14 cellular contexts compared by ENCODE assay signal in genomic region chr5:181235689-181236366, GRCh38. TPM values are rescaled to one million over a fixed set of nuclear protein-coding genes. Genes with fewer than 3 reads are reported as not detected.
DNase-seq lines count a peak whose midpoint lies in the region; ATAC-seq, FAIRE-seq and TF ChIP-seq lines count a peak whose summit lies in the region.
"Had no signal": no experiment of that assay in that cellular context is flagged by ENCODE, and none has a peak within 500 bp of the region (broad histone marks: within the 10 kb centered on the region; RNA-seq: fewer than 3 reads in every experiment).

No MANE protein-coding gene starts in this region.

- H3K4me3 Mint-ChIP-seq in brain: peak overlapping the region in 1 of 5 experiments; percentile 60
- H3K4me3 Mint-ChIP-seq in type B pancreatic cell: no peak overlapping the region

- no peaks in the 10 kb centered on the region for H3K27me3 Mint-ChIP-seq in brain
- no peaks in the 10 kb centered on the region for H3K27me3 Mint-ChIP-seq in type B pancreatic cell
- H3K27me3 Mint-ChIP-seq: IgD-negative memory B cell had no signal

- FAIRE-seq in HepG2 (lab: Jason Lieb, UNC): no peak
- FAIRE-seq: islet of Langerhans, urothelium cell line had no signal

- H3K27ac ChIP-seq in HepG2 (ENCODE audit: extremely low read length, insufficient read depth, low read length) (peak overlapping the region; percentile 24), right lobe of liver (no peak overlapping the region), OCI-LY7 (ENCODE audit: low read depth, low read length, poor library complexity, severe bottlenecking) (peak overlapping the region; percentile 13), left ventricle myocardium inferior (replicated peaks) (no peak overlapping the region)

- ATAC-seq in HepG2: no peak
- ATAC-seq in right lobe of liver: no peak
- no peak for ATAC-seq in HG03095 (IDR thresholded peaks at IDR 0.05; ENCODE audit: unreplicated experiment)
- no peak for ATAC-seq in mucosa of descending colon

- H3K9me3 ChIP-seq in HepG2 (ENCODE audit: low read length) (no peaks in the 10 kb centered on the region), right lobe of liver (no peaks in the 10 kb centered on the region), OCI-LY7 (ENCODE audit: low read length) (no peaks in the 10 kb centered on the region), mucosa of descending colon (no peaks in the 10 kb centered on the region), left ventricle myocardium inferior (replicated peaks) (no peaks in the 10 kb centered on the region)
- H3K9me3 ChIP-seq: spleen had no signal

- H3K4me1 ChIP-seq in HepG2 (ENCODE audit: insufficient read depth, low read length) (peaks cover 24% of the 10 kb centered on the region), right lobe of liver (no peaks in the 10 kb centered on the region), OCI-LY7 (ENCODE audit: insufficient read depth, low read length, poor library complexity, severe bottlenecking) (peaks cover 5% of the 10 kb centered on the region), mucosa of descending colon (ENCODE audit: low read depth) (no peaks in the 10 kb centered on the region), left ventricle myocardium inferior (peaks cover 13% of the 10 kb centered on the region)

- in situ Hi-C loops in HepG2 (cut with HindIII; ENCODE audit: extremely low pct_ligation_motif_present, low pct_unique_long_range_greater_than_20kb): no loop called here

- H3K36me3 Mint-ChIP-seq in brain (peaks cover 85% of the 10 kb centered on the region), type B pancreatic cell (peaks cover 32% of the 10 kb centered on the region)

- TF ChIP-seq CTCF in HepG2 (CRISPR knock-in tag; IDR thresholded peaks at IDR 0.05) (no peak), right lobe of liver (IDR thresholded peaks at IDR 0.05) (no peak), OCI-LY7 (conservative IDR thresholded peaks at IDR 0.05; ENCODE audit: low read length) (no peak), brain (conservative IDR thresholded peaks at IDR 0.05) (no peak), type B pancreatic cell (conservative IDR thresholded peaks at IDR 0.05) (no peak), mucosa of descending colon (IDR thresholded peaks at IDR 0.05) (no peak), left ventricle myocardium inferior (IDR thresholded peaks at IDR 0.05; ENCODE audit: borderline replicate concordance) (no peak)

- H3K27me3 ChIP-seq in HepG2 (ENCODE audit: control insufficient read depth in 1 of 2, insufficient read depth in 2 of 2, low read length in 2 of 2) (no peaks in the 10 kb centered on the region), right lobe of liver (no peaks in the 10 kb centered on the region), left ventricle myocardium inferior (ENCODE audit: low read depth) (no peaks in the 10 kb centered on the region)
- H3K27me3 ChIP-seq: spleen had no signal

- TF ChIP-seq EP300 in HepG2 (IDR thresholded peaks at IDR 0.05; ENCODE audit: low read depth in 2 of 2, low read length in 2 of 2) (no peak), HepG2 (CRISPR knock-in tag; IDR thresholded peaks at IDR 0.05; ENCODE audit: borderline replicate concordance) (no peak)

- CTCF ChIA-PET in HepG2 (lab: Yijun Ruan, JAX; ENCODE audit: low intra/inter-chr PET ratio, low total read pairs) (no interaction called here), OCI-LY7 (lab: Charles Lee; ENCODE audit: unreplicated experiment) (no interaction called here)

- DNase-seq in HepG2 (ENCODE audit: low spot score) (no peak), right lobe of liver (no peak), OCI-LY7 (ENCODE audit: low spot score) (no peak), type B pancreatic cell (ENCODE audit: extremely low spot score, unreplicated experiment) (no peak), mucosa of descending colon (no peak), left ventricle myocardium inferior (no peak)
- DNase-seq: NCI-H2081, OCI-M1, spleen had no signal

- H3K4me3 ChIP-seq in HepG2 (replicated peaks in 1 of 3; ENCODE audit: insufficient read depth in 1 of 3, low read depth in 2 of 3, low read length in 3 of 3) (no peak overlapping the region), right lobe of liver (no peak overlapping the region), OCI-LY7 (ENCODE audit: low read depth, low read length, poor library complexity, severe bottlenecking) (no peak overlapping the region), mucosa of descending colon (no peak overlapping the region), left ventricle myocardium inferior (no peak overlapping the region)
- H3K4me3 ChIP-seq: spleen had no signal

- BruUV-seq in HepG2 (replicated peaks; lab: Mats Ljungman, UMichigan) (no TSS peak), OCI-LY7 (replicated peaks; lab: Mats Ljungman, UMichigan) (no TSS peak)

- TF ChIP-seq POLR2A in HepG2 (IDR thresholded peaks at IDR 0.05; ENCODE audit: insufficient read depth in 1 of 2, low read depth in 2 of 2, low read length in 2 of 2) (peak; percentile 33 to 63; a peak in 3 of 4 replicates), right lobe of liver (IDR thresholded peaks at IDR 0.05) (no peak)

- peaks cover 44% of the 10 kb centered on the region for H4K20me1 ChIP-seq in HepG2 (ENCODE audit: insufficient read depth, low read length)
- peaks cover 27% of the 10 kb centered on the region for H4K20me1 ChIP-seq in OCI-LY7 (ENCODE audit: insufficient read depth, low read length)

- H3K9me2 ChIP-seq in OCI-LY7 (ENCODE audit: insufficient read depth, low read length): no peaks in the 10 kb centered on the region

- H3K4me2 ChIP-seq in HepG2 (ENCODE audit: low read depth, low read length) (no peak overlapping the region), OCI-LY7 (ENCODE audit: low read length) (no peak overlapping the region)

- H3K27ac Mint-ChIP-seq in brain: peak overlapping the region; percentile 78 to 93 (median 86)
- H3K27ac Mint-ChIP-seq in type B pancreatic cell: peak overlapping the region; percentile 68

- H3K9me3 Mint-ChIP-seq in brain (peaks cover 0 to 3% (median 0%) of the 10 kb centered on the region in 5 experiments), type B pancreatic cell (no peaks in the 10 kb centered on the region)
- H3K9me3 Mint-ChIP-seq: IgD-negative memory B cell had no signal

- H3K4me1 Mint-ChIP-seq in brain (peaks cover 24% of the 10 kb centered on the region), type B pancreatic cell (ENCODE audit: unreplicated experiment) (peaks cover 4% of the 10 kb centered on the region)

- POLR2A ChIA-PET in HepG2 (lab: Yijun Ruan, JAX): interaction anchor here (1.8 to 4.3 kb wide), 3 partner anchors 9 to 44 kb away, joined by 5 to 41 read pairs (median 25); partner anchors contain the start of genes RACK1 and TRIM41
- POLR2A ChIA-PET in OCI-LY7 (lab: Charles Lee): interaction anchor here (1.0 kb wide), 1 partner anchor 12 kb away, joined by 3 read pairs; the partner anchor contains the start of gene TRIM41

- WGBS in HepG2 (ENCODE audit: low lambda C conversion rate): 87% methylated on average over 5 of the region's 5 CpGs
- WGBS in right lobe of liver (ENCODE audit: insufficient coverage, low coverage, low lambda C conversion rate, missing lambda C conversion rate): 95% methylated on average over 4 of the region's 5 CpGs

- H3K79me2 ChIP-seq in HepG2 (ENCODE audit: insufficient read depth, low read length): peaks cover 2% of the 10 kb centered on the region
- peaks cover 29% of the 10 kb centered on the region for H3K79me2 ChIP-seq in OCI-LY7 (ENCODE audit: insufficient read depth, low read depth, low read length)

- intact Hi-C loops in HepG2 (cut with micrococcal nuclease; ENCODE audit: unreplicated experiment) (no loop called here), right lobe of liver (cut with DNase I) (no loop called here), OCI-LY7 (cut with micrococcal nuclease; ENCODE audit: unreplicated experiment) (no loop called here), mucosa of descending colon (cut with DNase I, micrococcal nuclease) (no loop called here), left ventricle myocardium inferior (cut with micrococcal nuclease) (no loop called here)

- H3K9ac ChIP-seq in HepG2 (ENCODE audit: insufficient read depth, low read depth, low read length): no peak overlapping the region

- H2AFZ ChIP-seq in HepG2 (ENCODE audit: low read length) (no peak overlapping the region), OCI-LY7 (ENCODE audit: low read length) (no peak overlapping the region)

- H3K36me3 ChIP-seq in HepG2 (replicated peaks in 1 of 2; ENCODE audit: control insufficient read depth in 1 of 2, insufficient read depth in 2 of 2, low read length in 2 of 2): peaks cover 30 to 75% of the 10 kb centered on the region in 2 experiments
- H3K36me3 ChIP-seq in right lobe of liver: peaks cover 36 to 81% (median 47%) of the 10 kb centered on the region in 4 donors
- H3K36me3 ChIP-seq in OCI-LY7 (ENCODE audit: insufficient read depth, low read length): peaks cover 98% of the 10 kb centered on the region
- H3K36me3 ChIP-seq in mucosa of descending colon (ENCODE audit: low read depth): peaks cover 15% of the 10 kb centered on the region
- peaks cover 99% of the 10 kb centered on the region for H3K36me3 ChIP-seq in left ventricle myocardium inferior

- TF ChIP-seq RAD21 in HepG2 (CRISPR knock-in tag; IDR thresholded peaks at IDR 0.05): no peak

RNA-seq across cellular contexts. Expression of gene RACK1, which starts 7.9 kb away (rescaled TPM):
- total RNA-seq in HepG2 (2016; rRNA removed; fragmentation: Illumina TruSeq; extraction: Trizol) (2,514 and 3,226 TPM in 2 replicates), right lobe of liver (1,000 to 10,000 TPM in 2 of 6 experiments, 100 to 1,000 TPM in 4; 470 to 1,156 (median 552) TPM), OCI-LY7 (2022) (2,077 and 2,357 TPM in 2 replicates), type B pancreatic cell (ENCODE audit: low replicate concordance) (1,864 and 2,055 TPM in 2 replicates), mucosa of descending colon (1,000 to 10,000 TPM; 1,078 to 1,367 (median 1,218) TPM), left ventricle myocardium inferior (628 TPM)
- 4,063 and 4,402 TPM in 2 replicates for total RNA-seq in HepG2 (2016; cell fraction: cytosol; rRNA removed; fragmentation: Illumina TruSeq; extraction: Trizol; ENCODE audit: low read depth)
- total RNA-seq in HepG2 (2016; cell fraction: insoluble cytoplasmic fraction; rRNA removed; fragmentation: Illumina TruSeq; extraction: Trizol): 2,554 and 3,310 TPM in 2 replicates
- total RNA-seq in HepG2 (2016; cell fraction: membrane; rRNA removed; fragmentation: Illumina TruSeq; extraction: Trizol): 5,165 and 5,275 TPM in 2 replicates
- 943 and 1,018 TPM in 2 replicates for total RNA-seq in HepG2 (2016; cell fraction: nucleus; rRNA removed; fragmentation: Illumina TruSeq; extraction: Trizol)
- polyA plus RNA-seq in HepG2 (2011; rRNA removed) (6,141 and 6,693 TPM in 2 replicates), brain (ENCODE audit: insufficient read depth, low read depth, low replicate concordance) (2,812 TPM)
- polyA plus RNA-seq in HepG2 (2011; cell fraction: cytosol; rRNA removed): 6,517 and 7,296 TPM in 2 replicates
- 2,166 and 2,467 TPM in 2 replicates for polyA plus RNA-seq in HepG2 (2011; cell fraction: nucleus; rRNA removed)
- polyA plus RNA-seq in HepG2 (2012): 4,104 and 4,114 TPM in 2 replicates
- polyA plus RNA-seq in HepG2 (2016; cell fraction: cytosol; fragmentation: Illumina TruSeq; extraction: Trizol; ENCODE audit: low read depth): 3,699 and 3,997 TPM in 2 replicates
- polyA plus RNA-seq in HepG2 (2016; cell fraction: insoluble cytoplasmic fraction; fragmentation: Illumina TruSeq; extraction: Trizol; ENCODE audit: low read depth): 3,545 and 3,580 TPM in 2 replicates
- polyA plus RNA-seq in HepG2 (2016; cell fraction: membrane; fragmentation: Illumina TruSeq; extraction: Trizol; ENCODE audit: low read depth): 4,862 and 5,343 TPM in 2 replicates
- 1,515 and 1,598 TPM in 2 replicates for polyA plus RNA-seq in HepG2 (2016; cell fraction: nucleus; fragmentation: Illumina TruSeq; extraction: Trizol; ENCODE audit: insufficient read depth, low read depth)
- 10,364 and 11,951 TPM in 2 replicates for polyA minus RNA-seq in HepG2 (2011; rRNA and poly(A)+ RNA removed; ENCODE audit: low replicate concordance)
- polyA minus RNA-seq in HepG2 (2011; cell fraction: cytosol; rRNA and poly(A)+ RNA removed): 2,548 and 2,636 TPM in 2 replicates
- 1,064 and 1,481 TPM in 2 replicates for polyA minus RNA-seq in HepG2 (2011; cell fraction: nucleus; rRNA and poly(A)+ RNA removed)
- total RNA-seq in OCI-LY7 (2014; rRNA removed; shearing (Covaris generic)): 4,583 and 5,614 TPM in 2 replicates

RNA-seq across cellular contexts. Expression of gene TRIM41, which starts 12.7 kb away (rescaled TPM):
- total RNA-seq in HepG2 (2016; rRNA removed; fragmentation: Illumina TruSeq; extraction: Trizol) (10.9 and 16.7 TPM in 2 replicates), right lobe of liver (10 to 100 TPM in 4 of 6 experiments, 1 to 10 TPM in 2; 7.3 to 20.6 (median 15.9) TPM), OCI-LY7 (2022) (68.2 and 73.4 TPM in 2 replicates), type B pancreatic cell (ENCODE audit: low replicate concordance) (22.1 and 31.2 TPM in 2 replicates), mucosa of descending colon (10 to 100 TPM; 25.6 to 34.0 (median 27.6) TPM), left ventricle myocardium inferior (26.4 TPM)
- total RNA-seq in HepG2 (2016; cell fraction: cytosol; rRNA removed; fragmentation: Illumina TruSeq; extraction: Trizol; ENCODE audit: low read depth): 3.4 and 3.6 TPM in 2 replicates
- total RNA-seq in HepG2 (2016; cell fraction: insoluble cytoplasmic fraction; rRNA removed; fragmentation: Illumina TruSeq; extraction: Trizol): 12.4 and 16.7 TPM in 2 replicates
- 9.1 and 9.7 TPM in 2 replicates for total RNA-seq in HepG2 (2016; cell fraction: membrane; rRNA removed; fragmentation: Illumina TruSeq; extraction: Trizol)
- 11.4 and 13.1 TPM in 2 replicates for total RNA-seq in HepG2 (2016; cell fraction: nucleus; rRNA removed; fragmentation: Illumina TruSeq; extraction: Trizol)
- polyA plus RNA-seq in HepG2 (2011; rRNA removed) (10.2 and 10.9 TPM in 2 replicates), brain (ENCODE audit: insufficient read depth, low read depth, low replicate concordance) (33.0 TPM)
- polyA plus RNA-seq in HepG2 (2011; cell fraction: cytosol; rRNA removed): 5.4 and 6.4 TPM in 2 replicates
- 66.0 and 81.3 TPM in 2 replicates for polyA plus RNA-seq in HepG2 (2011; cell fraction: nucleus; rRNA removed)
- polyA plus RNA-seq in HepG2 (2012): 10.5 and 10.9 TPM in 2 replicates
- polyA plus RNA-seq in HepG2 (2016; cell fraction: cytosol; fragmentation: Illumina TruSeq; extraction: Trizol; ENCODE audit: low read depth): 2.6 and 3.0 TPM in 2 replicates
- 15.2 and 16.5 TPM in 2 replicates for polyA plus RNA-seq in HepG2 (2016; cell fraction: insoluble cytoplasmic fraction; fragmentation: Illumina TruSeq; extraction: Trizol; ENCODE audit: low read depth)
- polyA plus RNA-seq in HepG2 (2016; cell fraction: membrane; fragmentation: Illumina TruSeq; extraction: Trizol; ENCODE audit: low read depth): 7.8 and 8.3 TPM in 2 replicates
- polyA plus RNA-seq in HepG2 (2016; cell fraction: nucleus; fragmentation: Illumina TruSeq; extraction: Trizol; ENCODE audit: insufficient read depth, low read depth): 28.6 and 33.8 TPM in 2 replicates
- 7.5 and 14.8 TPM in 2 replicates for polyA minus RNA-seq in HepG2 (2011; rRNA and poly(A)+ RNA removed; ENCODE audit: low replicate concordance)
- 3.3 and 3.7 TPM in 2 replicates for polyA minus RNA-seq in HepG2 (2011; cell fraction: cytosol; rRNA and poly(A)+ RNA removed)
- 17.4 and 18.8 TPM in 2 replicates for polyA minus RNA-seq in HepG2 (2011; cell fraction: nucleus; rRNA and poly(A)+ RNA removed)
- 30.2 and 30.4 TPM in 2 replicates for total RNA-seq in OCI-LY7 (2014; rRNA removed; shearing (Covaris generic))

RNA-seq across cellular contexts. Expression of gene TRIM52, which starts 25.1 kb away (rescaled TPM):
- total RNA-seq in HepG2 (2016; rRNA removed; fragmentation: Illumina TruSeq; extraction: Trizol) (5.7 and 7.2 TPM in 2 replicates), right lobe of liver (1 to 10 TPM; 2.8 to 6.5 (median 4.6) TPM), OCI-LY7 (2022) (33.5 and 34.5 TPM in 2 replicates), type B pancreatic cell (ENCODE audit: low replicate concordance) (10.1 and 14.1 TPM in 2 replicates), mucosa of descending colon (10 to 100 TPM; 11.6 to 18.8 (median 15.8) TPM), left ventricle myocardium inferior (8.5 TPM)
- 0.20 and 0.44 TPM in 2 replicates for total RNA-seq in HepG2 (2016; cell fraction: cytosol; rRNA removed; fragmentation: Illumina TruSeq; extraction: Trizol; ENCODE audit: low read depth)
- 5.4 and 6.0 TPM in 2 replicates for total RNA-seq in HepG2 (2016; cell fraction: insoluble cytoplasmic fraction; rRNA removed; fragmentation: Illumina TruSeq; extraction: Trizol)
- 2.1 and 2.2 TPM in 2 replicates for total RNA-seq in HepG2 (2016; cell fraction: membrane; rRNA removed; fragmentation: Illumina TruSeq; extraction: Trizol)
- 10.3 and 12.8 TPM in 2 replicates for total RNA-seq in HepG2 (2016; cell fraction: nucleus; rRNA removed; fragmentation: Illumina TruSeq; extraction: Trizol)
- polyA plus RNA-seq in HepG2 (2011; rRNA removed) (11.6 and 11.7 TPM in 2 replicates), brain (ENCODE audit: insufficient read depth, low read depth, low replicate concordance) (3.1 TPM)
- 4.4 and 5.3 TPM in 2 replicates for polyA plus RNA-seq in HepG2 (2011; cell fraction: cytosol; rRNA removed)
- polyA plus RNA-seq in HepG2 (2011; cell fraction: nucleus; rRNA removed): 16.4 and 22.4 TPM in 2 replicates
- polyA plus RNA-seq in HepG2 (2012): 9.0 and 15.2 TPM in 2 replicates
- polyA plus RNA-seq in HepG2 (2016; cell fraction: cytosol; fragmentation: Illumina TruSeq; extraction: Trizol; ENCODE audit: low read depth): 0.20 and 0.26 TPM in 2 replicates
- 5.4 and 5.6 TPM in 2 replicates for polyA plus RNA-seq in HepG2 (2016; cell fraction: insoluble cytoplasmic fraction; fragmentation: Illumina TruSeq; extraction: Trizol; ENCODE audit: low read depth)
- 0.95 and 1.1 TPM in 2 replicates for polyA plus RNA-seq in HepG2 (2016; cell fraction: membrane; fragmentation: Illumina TruSeq; extraction: Trizol; ENCODE audit: low read depth)
- 27.9 and 33.0 TPM in 2 replicates for polyA plus RNA-seq in HepG2 (2016; cell fraction: nucleus; fragmentation: Illumina TruSeq; extraction: Trizol; ENCODE audit: insufficient read depth, low read depth)
- polyA minus RNA-seq in HepG2 (2011; rRNA and poly(A)+ RNA removed; ENCODE audit: low replicate concordance): 9.3 and 15.7 TPM in 2 replicates
- 2.7 and 3.2 TPM in 2 replicates for polyA minus RNA-seq in HepG2 (2011; cell fraction: cytosol; rRNA and poly(A)+ RNA removed)
- 22.7 and 24.9 TPM in 2 replicates for polyA minus RNA-seq in HepG2 (2011; cell fraction: nucleus; rRNA and poly(A)+ RNA removed)
- total RNA-seq in OCI-LY7 (2014; rRNA removed; shearing (Covaris generic)): 16.1 and 25.1 TPM in 2 replicates

RNA-seq across cellular contexts. Expression of gene TRIM7, which starts 30.8 kb away (rescaled TPM):
- total RNA-seq in HepG2 (2016; rRNA removed; fragmentation: Illumina TruSeq; extraction: Trizol): not detected in 2 replicates
- total RNA-seq in HepG2 (2016; cell fraction: cytosol; rRNA removed; fragmentation: Illumina TruSeq; extraction: Trizol; ENCODE audit: low read depth): not detected in 2 replicates
- total RNA-seq in HepG2 (2016; cell fraction: insoluble cytoplasmic fraction; rRNA removed; fragmentation: Illumina TruSeq; extraction: Trizol): not detected in 2 replicates
- not detected in 2 replicates for total RNA-seq in HepG2 (2016; cell fraction: membrane; rRNA removed; fragmentation: Illumina TruSeq; extraction: Trizol)
- total RNA-seq in HepG2 (2016; cell fraction: nucleus; rRNA removed; fragmentation: Illumina TruSeq; extraction: Trizol): not detected in 2 replicates
- polyA plus RNA-seq in HepG2 (2011; rRNA removed): 0.10 and 0.13 TPM in 2 replicates
- 0.11 and 0.13 TPM in 2 replicates for polyA plus RNA-seq in HepG2 (2011; cell fraction: cytosol; rRNA removed)
- polyA plus RNA-seq in HepG2 (2011; cell fraction: nucleus; rRNA removed): 0.16 and 0.29 TPM in 2 replicates
- polyA plus RNA-seq in HepG2 (2012): 0.13 TPM in 1 of 2 replicates, not detected in the other
- not detected in 2 replicates for polyA plus RNA-seq in HepG2 (2016; cell fraction: cytosol; fragmentation: Illumina TruSeq; extraction: Trizol; ENCODE audit: low read depth)
- polyA plus RNA-seq in HepG2 (2016; cell fraction: insoluble cytoplasmic fraction; fragmentation: Illumina TruSeq; extraction: Trizol; ENCODE audit: low read depth): not detected in 2 replicates
- polyA plus RNA-seq in HepG2 (2016; cell fraction: membrane; fragmentation: Illumina TruSeq; extraction: Trizol; ENCODE audit: low read depth): 0.23 TPM in 1 of 2 replicates, not detected in the other
- not detected in 2 replicates for polyA plus RNA-seq in HepG2 (2016; cell fraction: nucleus; fragmentation: Illumina TruSeq; extraction: Trizol; ENCODE audit: insufficient read depth, low read depth)
- polyA minus RNA-seq in HepG2 (2011; rRNA and poly(A)+ RNA removed; ENCODE audit: low replicate concordance): 10.8 TPM in 1 of 2 replicates, not detected in the other
- 0.88 TPM in 1 of 2 replicates, not detected in the other for polyA minus RNA-seq in HepG2 (2011; cell fraction: cytosol; rRNA and poly(A)+ RNA removed)
- polyA minus RNA-seq in HepG2 (2011; cell fraction: nucleus; rRNA and poly(A)+ RNA removed): 1.2 TPM in 1 of 2 replicates, not detected in the other
- total RNA-seq in right lobe of liver: 1 to 10 TPM in 1 of 6 experiments, under 1 TPM in 4, not detected in 1; 0.07 to 1.4 (median 0.26) TPM
- total RNA-seq in OCI-LY7 (2014; rRNA removed; shearing (Covaris generic)): 0.22 and 0.44 TPM in 2 replicates
- 1.8 and 2.2 TPM in 2 replicates for total RNA-seq in OCI-LY7 (2022)
- polyA plus RNA-seq in brain (ENCODE audit: insufficient read depth, low read depth, low replicate concordance): 0.22 TPM
- 0.58 and 0.76 TPM in 2 replicates for total RNA-seq in type B pancreatic cell (ENCODE audit: low replicate concordance)
- 1 to 10 TPM; 1.5 to 3.9 (median 3.2) TPM for total RNA-seq in mucosa of descending colon
- total RNA-seq in left ventricle myocardium inferior: 6.4 TPM

Comparison
In these comparisons a context has a peak if more than half of its experiments do, and no peak if none do; other contexts are left out.
1. H3K27ac ChIP-seq: peak in HepG2 (single experiment) and OCI-LY7 (single experiment); none in right lobe of liver (0 of 3) and left ventricle myocardium inferior (single experiment).